In genomic region chr2:205714058-205714776, GRCh38 we compare ENCODE assay signal across 8 cellular contexts. TPM values are rescaled to one million over a fixed set of nuclear protein-coding genes. Genes with fewer than 3 reads are reported as not detected.
DNase-seq lines count a peak whose midpoint lies in the region; ATAC-seq and TF ChIP-seq lines count a peak whose summit lies in the region.

No MANE protein-coding gene starts in this region.

- no peak for TF ChIP-seq POLR2A in lower leg skin (IDR thresholded peaks at IDR 0.05)

- DNase-seq in kidney tubule cell (ENCODE audit: low spot score) (peak; percentile 93), NCI-H69 (lab: John Stamatoyannopoulos, UW) (no peak), HPDE6-E6E7 (ENCODE audit: extremely low spot score) (no peak), NCI-H128 (lab: John Stamatoyannopoulos, UW; ENCODE audit: unreplicated experiment) (no peak), lower leg skin (ENCODE audit: low spot score in 2 of 2) (no peak)

- peak; percentile 75 for ATAC-seq in GM18868 (IDR thresholded peaks at IDR 0.05; ENCODE audit: unreplicated experiment)
- peak; percentile 81 for ATAC-seq in HG02763 (IDR thresholded peaks at IDR 0.05; ENCODE audit: unreplicated experiment)
- peak; percentile 17; the same call in 1 of the 3 replicates for ATAC-seq in SK-N-SH treated with all-trans-retinoic acid at 6 μM for 48 hours

- intact Hi-C loops in lower leg skin (cut with DNase I; ENCODE audit: low total_unique reads) = no loop called here

- H3K4me3 ChIP-seq in lower leg skin (ENCODE audit: low read depth, poor library complexity, severe bottlenecking) = no peak overlapping the region

- no peak for TF ChIP-seq CTCF in lower leg skin (IDR thresholded peaks at IDR 0.05)

- WGBS in lower leg skin, 2 donors = 73 to 74% methylated on average over 5 of the region's 5 CpGs

TF ChIP-seq in SK-N-SH treated with all-trans-retinoic acid at 6 μM for 48 hours, 23 proteins besides CTCF, POLR2A, EP300 and RAD21:
- TF ChIP-seq ZFP3 (CRISPR knock-in tag; IDR thresholded peaks at IDR 0.05) (no peak), ZC3H10 (CRISPR knock-in tag; IDR thresholded peaks at IDR 0.05) (no peak), ISL1 (CRISPR knock-in tag; IDR thresholded peaks at IDR 0.05) (no peak), ZNF70 (CRISPR knock-in tag; IDR thresholded peaks at IDR 0.05) (no peak), SNAI2 (CRISPR knock-in tag; IDR thresholded peaks at IDR 0.05) (no peak), TCF4 (CRISPR knock-in tag; IDR thresholded peaks at IDR 0.05; ENCODE audit: borderline replicate concordance) (no peak), ZNF565 (CRISPR knock-in tag; conservative IDR thresholded peaks at IDR 0.05; ENCODE audit: low read depth) (no peak), CREB5 (CRISPR knock-in tag; IDR thresholded peaks at IDR 0.05; ENCODE audit: low read depth) (no peak), RARB (CRISPR knock-in tag; IDR thresholded peaks at IDR 0.05) (no peak), ZNF8 (CRISPR knock-in tag; IDR thresholded peaks at IDR 0.05) (no peak), PATZ1 (CRISPR knock-in tag; IDR thresholded peaks at IDR 0.05; ENCODE audit: borderline replicate concordance) (no peak), CSDC2 (CRISPR knock-in tag; IDR thresholded peaks at IDR 0.05) (no peak), POU6F1 (CRISPR knock-in tag; IDR thresholded peaks at IDR 0.05; ENCODE audit: borderline replicate concordance, low read depth) (no peak), CSRNP3 (CRISPR knock-in tag; IDR thresholded peaks at IDR 0.05) (no peak), OSR1 (CRISPR knock-in tag; IDR thresholded peaks at IDR 0.05) (no peak), ESRRG (CRISPR knock-in tag; IDR thresholded peaks at IDR 0.05) (no peak)

RNA-seq across cellular contexts. Expression of gene NRP2, which starts 31.9 kb away (rescaled TPM):
- 10 to 100 TPM in 1 of 4 donors, 1 to 10 TPM in 3; 4.0 to 11.5 (median 5.9) TPM for total RNA-seq in lower leg skin

Comparison
In these comparisons a context has a peak if more than half of its experiments do, and no peak if none do; other contexts are left out.
1. ATAC-seq: peak in every context shown above with its lines; median percentile 81 in HG02763; 75 in GM18868; 17 in SK-N-SH treated with all-trans-retinoic acid at 6 μM for 48 hours.